Comparison of ENCODE assay signal across 21 cellular contexts in the genomic region with DNA sequence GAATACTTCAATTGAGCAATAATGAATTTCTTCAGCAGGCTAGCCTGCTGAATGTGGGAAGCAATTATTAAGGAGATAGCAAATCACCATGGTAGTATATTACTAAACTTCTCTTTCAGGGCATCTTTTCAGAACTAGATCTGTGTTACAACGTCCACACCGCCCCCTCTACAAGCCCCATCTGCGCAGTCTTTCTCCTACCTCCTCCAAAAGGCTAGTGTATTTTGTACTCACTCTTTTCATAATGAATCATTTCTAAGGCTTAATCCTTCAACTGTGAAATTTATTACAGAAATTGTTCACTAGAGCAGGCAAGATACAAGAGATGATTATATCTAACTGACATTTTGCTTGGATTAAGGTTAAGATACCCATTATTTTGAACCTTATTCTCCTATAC. TPM values are rescaled to one million over a fixed set of nuclear protein-coding genes. Genes with fewer than 3 reads are reported as not detected.
"Had no signal": no experiment of that assay in that cellular context is flagged by ENCODE, and none has a peak within 500 bp of the region (broad histone marks: within the 10 kb centered on the region; RNA-seq: fewer than 3 reads in every experiment).

No MANE protein-coding gene starts in this region.

- H3K27ac Mint-ChIP-seq: activated B cell treated with CpG ODN at 0.5 μM for 24 hours; activated CD8-positive, alpha-beta T cell treated with anti-CD3 and anti-CD28 coated beads for 36 hours; activated naive CD8-positive, alpha-beta T cell treated with anti-CD3 and anti-CD28 coated beads, Interleukin-2, amount 10 ng/mL, durations not matched to agents 7 days and 5 days; brain; type B pancreatic cell had no signal

- H3K36me3 Mint-ChIP-seq: brain, type B pancreatic cell had no signal

- H3K9me3 Mint-ChIP-seq: activated B cell treated with CpG ODN at 0.5 μM for 24 hours, brain had no signal

- H3K27me3 ChIP-seq: left lung, right atrium auricular region, stomach had no signal

- H3K4me1 Mint-ChIP-seq: brain, neural crest cell had no signal

- H3K4me3 ChIP-seq: left lung, prostate gland, right atrium auricular region, SK-N-MC, stomach had no signal

- ATAC-seq: activated CD8-positive, alpha-beta T cell treated with anti-CD3 and anti-CD28 coated beads for 36 hours; left lung had no signal

- FAIRE-seq: frontal cortex, small intestine had no signal

- H3K9me3 ChIP-seq: left lung, prostate gland, right atrium auricular region, stomach had no signal

- H3K4me1 ChIP-seq: prostate gland had no signal

- H3K27me3 Mint-ChIP-seq: activated B cell treated with CpG ODN at 0.5 μM for 24 hours; activated CD8-positive, alpha-beta T cell treated with anti-CD3 and anti-CD28 coated beads for 36 hours; activated naive CD8-positive, alpha-beta T cell treated with anti-CD3 and anti-CD28 coated beads, Interleukin-2, amount 10 ng/mL, durations not matched to agents 7 days and 5 days; brain; type B pancreatic cell had no signal

- DNase-seq: activated B cell treated with CpG ODN at 0.5 μM for 24 hours; activated CD4-positive, alpha-beta T cell treated with anti-CD3 and anti-CD28 coated beads for 48 hours; activated CD8-positive, alpha-beta T cell treated with anti-CD3 and anti-CD28 coated beads for 36 hours; activated gamma-delta T cell; activated naive CD8-positive, alpha-beta T cell treated with anti-CD3 and anti-CD28 coated beads, Interleukin-2, amount 10 ng/mL, durations not matched to agents 7 days and 5 days; activated T-cell treated with anti-CD3 and anti-CD28 coated beads, Interleukin-2, amount 50 U/mL, for 48 hours; central memory CD4-positive, alpha-beta T cell; left lung; mammary epithelial cell; midbrain; small intestine; stimulated activated CD4-positive, alpha-beta T cell treated with anti-CD3 and anti-CD28 coated beads, Interleukin-4, amount 100 ng/mL, for 1 hour; stomach; T-helper 9 cell had no signal

- H3K36me3 ChIP-seq: left lung, prostate gland, right atrium auricular region, stomach had no signal

- H3K4me3 Mint-ChIP-seq: activated B cell treated with CpG ODN at 0.5 μM for 24 hours; activated CD8-positive, alpha-beta T cell treated with anti-CD3 and anti-CD28 coated beads for 36 hours; activated naive CD8-positive, alpha-beta T cell treated with anti-CD3 and anti-CD28 coated beads, Interleukin-2, amount 10 ng/mL, durations not matched to agents 7 days and 5 days; brain; neural crest cell; type B pancreatic cell had no signal

- H3K27ac ChIP-seq: left lung, prostate gland, right atrium auricular region, SK-N-MC, stomach had no signal

RNA-seq across cellular contexts. Expression of a gene that starts 38.3 kb away (rescaled TPM):
- polyA plus RNA-seq: mammary epithelial cell had no signal
